ENCODE assay signal across 8 cellular contexts in the genomic region with DNA sequence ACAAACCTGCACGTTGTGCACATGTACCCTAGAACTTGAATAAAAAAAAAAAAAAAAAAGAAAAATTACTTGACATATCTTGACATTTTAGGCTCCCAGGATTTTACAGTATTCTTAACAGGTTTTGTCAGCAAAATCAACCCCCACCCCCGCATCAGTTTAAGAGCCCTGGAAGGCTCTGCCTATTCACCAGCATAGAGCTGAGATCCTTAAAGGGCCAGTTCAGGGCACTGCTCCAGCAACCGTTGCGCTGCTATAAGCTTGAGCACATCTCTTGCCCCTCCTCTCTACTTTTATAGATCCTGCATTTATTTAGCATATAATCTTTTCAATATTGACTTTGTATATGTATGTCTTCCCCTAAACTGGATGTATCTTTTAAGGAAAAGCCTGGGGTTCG. TPM values are rescaled to one million over a fixed set of nuclear protein-coding genes. Genes with fewer than 3 reads are reported as not detected.
DNase-seq lines count a peak whose midpoint lies in the region; ATAC-seq and TF ChIP-seq lines count a peak whose summit lies in the region.

No MANE protein-coding gene starts in this region.

- peak; percentile 51 for DNase-seq in COR-L47 (lab: John Stamatoyannopoulos, UW)
- no peak for DNase-seq in HCT116 (ENCODE audit: low read depth, low spot score)
- peak; percentile 53 for DNase-seq in NCI-H510A (lab: John Stamatoyannopoulos, UW)
- no peak for DNase-seq in activated T-helper 1 cell treated with anti-CD3 and anti-CD28 coated beads, Interleukin-12 subunit alpha, Interleukin-12 subunit beta, Interleukin-2, Interleukin-4 antibody, amounts not matched to agents 30 ng/mL and 10 ng/mL and 1 ng/mL, durations not matched to agents 14 hours and 24 hours and 36 hours (ENCODE audit: low spot score)
- peak in 1 of 2 donors; percentile 48 for DNase-seq in foreskin keratinocyte
- DNase-seq in neural crest cell (ENCODE audit: low read depth, low spot score) = no peak

- WGBS in urinary bladder = 7% methylated on average over 5 of the region's 5 CpGs

- no TSS peak for BruUV-seq in HCT116 (replicated peaks; lab: Mats Ljungman, UMichigan)

- peaks cover 40% of the 10 kb centered on the region for H3K79me2 ChIP-seq in HCT116 (ENCODE audit: insufficient read depth, low read length)

- CTCF ChIA-PET in HCT116 (lab: Charles Lee) = interaction anchor here (1.1 to 1.7 kb wide), 2 partner anchors 38 to 401 kb away, joined by 3 to 6 read pairs; no protein-coding TSS in a partner anchor

- H3K4me1 ChIP-seq in HCT116 (ENCODE audit: control insufficient read depth in 1 of 2, insufficient read depth in 2 of 2, low read length in 2 of 2) (peaks cover 5 to 23% of the 10 kb centered on the region in 2 experiments), foreskin keratinocyte (peaks cover 11% of the 10 kb centered on the region), urinary bladder (ENCODE audit: insufficient read depth) (no peaks in the 10 kb centered on the region)

- H3K27ac Mint-ChIP-seq in activated T-helper 1 cell treated with anti-CD3 and anti-CD28 coated beads, Interleukin-12 subunit alpha, Interleukin-12 subunit beta, Interleukin-2, Interleukin-4 antibody, amounts not matched to agents 30 ng/mL and 10 ng/mL and 1 ng/mL, durations not matched to agents 14 hours and 24 hours and 36 hours = peak overlapping the region; percentile 90
- peak overlapping the region; percentile 95 for H3K27ac Mint-ChIP-seq in neural crest cell (ENCODE audit: unreplicated experiment)

- peaks cover 19% of the 10 kb centered on the region for H4K20me1 ChIP-seq in HCT116 (ENCODE audit: insufficient read depth)

- H3K9me2 ChIP-seq in HCT116 (ENCODE audit: insufficient read depth) = no peaks in the 10 kb centered on the region

- POLR2A ChIA-PET in HCT116 (lab: Charles Lee) = interaction anchor here (0.7 to 1.7 kb wide), 5 partner anchors 10 to 399 kb away, joined by 3 to 9 read pairs (median 4); partner anchors contain the start of gene SIDT2

- TF ChIP-seq CTCF in HCT116 (IDR thresholded peaks at IDR 0.05 in 2 of 3, conservative IDR thresholded peaks at IDR 0.05 in 1 of 3; ENCODE audit: borderline replicate concordance in 1 of 3, insufficient read depth in 1 of 3, low read depth in 2 of 3, low read length in 2 of 3) = no peak
- TF ChIP-seq CTCF in foreskin keratinocyte (conservative IDR thresholded peaks at IDR 0.05) = no peak
- no peak for TF ChIP-seq CTCF in neural crest cell (conservative IDR thresholded peaks at IDR 0.05)

- intact Hi-C loops in HCT116 (cut with micrococcal nuclease) = no loop called here
- intact Hi-C loops in activated T-helper 1 cell treated with anti-CD3 and anti-CD28 coated beads, Interleukin-12 subunit alpha, Interleukin-12 subunit beta, Interleukin-2, Interleukin-4 antibody, amounts not matched to agents 30 ng/mL and 10 ng/mL and 1 ng/mL, durations not matched to agents 14 hours and 24 hours and 36 hours (cut with micrococcal nuclease) = loop anchor here (1.0 to 5.0 kb wide), 2 partner anchors 35 to 36 kb away; partner anchors contain the start of gene SIDT2

- H3K27me3 Mint-ChIP-seq in activated T-helper 1 cell treated with anti-CD3 and anti-CD28 coated beads, Interleukin-12 subunit alpha, Interleukin-12 subunit beta, Interleukin-2, Interleukin-4 antibody, amounts not matched to agents 30 ng/mL and 10 ng/mL and 1 ng/mL, durations not matched to agents 14 hours and 24 hours and 36 hours (ENCODE audit: insufficient read depth) = peaks cover 8% of the 10 kb centered on the region
- H3K27me3 Mint-ChIP-seq in neural crest cell (ENCODE audit: low read depth) = peaks cover 18% of the 10 kb centered on the region

- H3K27ac ChIP-seq in HCT116 (ENCODE audit: low read depth, low read length) (peak overlapping the region; percentile 62), foreskin keratinocyte (peak overlapping the region; percentile 58), urinary bladder (ENCODE audit: low read depth) (no peak overlapping the region)

- H3K4me1 Mint-ChIP-seq in activated T-helper 1 cell treated with anti-CD3 and anti-CD28 coated beads, Interleukin-12 subunit alpha, Interleukin-12 subunit beta, Interleukin-2, Interleukin-4 antibody, amounts not matched to agents 30 ng/mL and 10 ng/mL and 1 ng/mL, durations not matched to agents 14 hours and 24 hours and 36 hours (ENCODE audit: low read depth) = peaks cover 29% of the 10 kb centered on the region
- H3K4me1 Mint-ChIP-seq in neural crest cell = peaks cover 42% of the 10 kb centered on the region

- no peak for TF ChIP-seq RAD21 in HCT116 (IDR thresholded peaks at IDR 0.05; ENCODE audit: low read depth)

- peak overlapping the region; percentile 71 for H3K9ac ChIP-seq in HCT116 (ENCODE audit: low read length)

- peak overlapping the region; percentile 88 for H3K4me2 ChIP-seq in HCT116 (ENCODE audit: low read length)

- H2AFZ ChIP-seq in HCT116 (ENCODE audit: low read depth, low read length, poor library complexity, severe bottlenecking) = peak overlapping the region; percentile 4

- H3K36me3 ChIP-seq in HCT116 (ENCODE audit: control insufficient read depth in 1 of 2, insufficient read depth in 2 of 2, low read length in 2 of 2) (peaks cover 5 to 13% of the 10 kb centered on the region in 2 experiments), urinary bladder (ENCODE audit: insufficient read depth) (no peaks in the 10 kb centered on the region)

- no peaks in the 10 kb centered on the region for H3K9me3 ChIP-seq in HCT116 (ENCODE audit: control insufficient read depth in 1 of 2, insufficient read depth in 1 of 2, low read depth in 1 of 2, low read length in 2 of 2)

- ATAC-seq in HCT116 (peak; percentile 57), foreskin keratinocyte (peak; percentile 39), GM21529 (IDR thresholded peaks at IDR 0.05; ENCODE audit: unreplicated experiment) (no peak)

- H3K4me3 ChIP-seq in HCT116 (replicated peaks in 1 of 2; ENCODE audit: low read depth in 1 of 2, low read length in 2 of 2) (peak overlapping the region; percentile 71 to 93), urinary bladder (ENCODE audit: low read depth, low read length) (peak overlapping the region; percentile 78)

- H3K4me3 Mint-ChIP-seq in activated T-helper 1 cell treated with anti-CD3 and anti-CD28 coated beads, Interleukin-12 subunit alpha, Interleukin-12 subunit beta, Interleukin-2, Interleukin-4 antibody, amounts not matched to agents 30 ng/mL and 10 ng/mL and 1 ng/mL, durations not matched to agents 14 hours and 24 hours and 36 hours = peak overlapping the region; percentile 97
- peak overlapping the region; percentile 99 for H3K4me3 Mint-ChIP-seq in neural crest cell

- RAD21 ChIA-PET in HCT116 (lab: Charles Lee; ENCODE audit: low non-redundant PET in 1 of 2, low total read pairs in 2 of 2, uncharacterized antibody in 2 of 2, unreplicated experiment in 2 of 2) = interaction anchor here in 1 of 2 experiments (0.6 kb wide), 1 partner anchor 10 kb away, joined by 3 read pairs; no protein-coding TSS in a partner anchor

- H3K27me3 ChIP-seq in HCT116 (ENCODE audit: insufficient read depth, low read length) (no peaks in the 10 kb centered on the region), foreskin keratinocyte (no peaks in the 10 kb centered on the region)

- H3K9me3 Mint-ChIP-seq in activated T-helper 1 cell treated with anti-CD3 and anti-CD28 coated beads, Interleukin-12 subunit alpha, Interleukin-12 subunit beta, Interleukin-2, Interleukin-4 antibody, amounts not matched to agents 30 ng/mL and 10 ng/mL and 1 ng/mL, durations not matched to agents 14 hours and 24 hours and 36 hours = no peaks in the 10 kb centered on the region
- H3K9me3 Mint-ChIP-seq in neural crest cell = no peaks in the 10 kb centered on the region

- no peak for TF ChIP-seq POLR2A in HCT116 (IDR thresholded peaks at IDR 0.05; ENCODE audit: borderline replicate concordance, extremely low read depth, insufficient read depth, insufficient read length)

- peaks cover 20% of the 10 kb centered on the region for H3K36me3 Mint-ChIP-seq in activated T-helper 1 cell treated with anti-CD3 and anti-CD28 coated beads, Interleukin-12 subunit alpha, Interleukin-12 subunit beta, Interleukin-2, Interleukin-4 antibody, amounts not matched to agents 30 ng/mL and 10 ng/mL and 1 ng/mL, durations not matched to agents 14 hours and 24 hours and 36 hours (ENCODE audit: low read depth)
- H3K36me3 Mint-ChIP-seq in neural crest cell (ENCODE audit: low read depth) = peaks cover 2% of the 10 kb centered on the region

RNA-seq across cellular contexts. Expression of gene PAFAH1B2, which starts 0.7 kb away (rescaled TPM):
- total RNA-seq in HCT116 (2021; ENCODE audit: unreplicated experiment) (154 TPM), foreskin keratinocyte (107 and 113 TPM in 2 replicates), neural crest cell (132 and 134 TPM in 2 replicates), urinary bladder (115 TPM)
- polyA plus RNA-seq in HCT116 (2012) = 40.3 and 47.9 TPM in 2 replicates
- total RNA-seq in activated T-helper 1 cell treated with anti-CD3 and anti-CD28 coated beads, Interleukin-12 subunit alpha, Interleukin-12 subunit beta, Interleukin-2, Interleukin-4 antibody, amounts not matched to agents 30 ng/mL and 10 ng/mL and 1 ng/mL, durations not matched to agents 14 hours and 24 hours and 36 hours = 71.8 and 83.6 TPM in 2 replicates
- polyA plus RNA-seq in foreskin keratinocyte (41.2 and 42.8 TPM in 2 replicates), urinary bladder (23.9 TPM)

RNA-seq across cellular contexts. Expression of gene SIDT2, which starts 35.2 kb away (rescaled TPM):
- total RNA-seq in HCT116 (2021; ENCODE audit: unreplicated experiment) = 37.0 TPM
- polyA plus RNA-seq in HCT116 (2012) = 22.3 and 26.2 TPM in 2 replicates
- total RNA-seq in activated T-helper 1 cell treated with anti-CD3 and anti-CD28 coated beads, Interleukin-12 subunit alpha, Interleukin-12 subunit beta, Interleukin-2, Interleukin-4 antibody, amounts not matched to agents 30 ng/mL and 10 ng/mL and 1 ng/mL, durations not matched to agents 14 hours and 24 hours and 36 hours = 24.3 and 32.2 TPM in 2 replicates
- 8.3 and 10.5 TPM in 2 replicates for total RNA-seq in foreskin keratinocyte
- polyA plus RNA-seq in foreskin keratinocyte = 8.1 and 8.3 TPM in 2 replicates
- 33.5 and 37.6 TPM in 2 replicates for total RNA-seq in neural crest cell
- 19.6 TPM for total RNA-seq in urinary bladder
- polyA plus RNA-seq in urinary bladder = 31.6 TPM

RNA-seq across cellular contexts. Expression of gene SIK3, which starts 45.2 kb away (rescaled TPM):
- 21.0 TPM for total RNA-seq in HCT116 (2021; ENCODE audit: unreplicated experiment)
- polyA plus RNA-seq in HCT116 (2012) = 14.4 and 14.7 TPM in 2 replicates
- 49.9 and 54.2 TPM in 2 replicates for total RNA-seq in activated T-helper 1 cell treated with anti-CD3 and anti-CD28 coated beads, Interleukin-12 subunit alpha, Interleukin-12 subunit beta, Interleukin-2, Interleukin-4 antibody, amounts not matched to agents 30 ng/mL and 10 ng/mL and 1 ng/mL, durations not matched to agents 14 hours and 24 hours and 36 hours
- total RNA-seq in foreskin keratinocyte = 16.4 and 17.2 TPM in 2 replicates
- polyA plus RNA-seq in foreskin keratinocyte = 5.9 and 6.8 TPM in 2 replicates
- 39.7 and 40.1 TPM in 2 replicates for total RNA-seq in neural crest cell
- 24.0 TPM for total RNA-seq in urinary bladder
- polyA plus RNA-seq in urinary bladder = 17.2 TPM

RNA-seq across cellular contexts. Expression of gene TAGLN, which starts 55.8 kb away (rescaled TPM):
- total RNA-seq in HCT116 (2021; ENCODE audit: unreplicated experiment) (10.0 TPM), foreskin keratinocyte (12.3 and 12.7 TPM in 2 replicates), neural crest cell (6.4 and 7.7 TPM in 2 replicates), urinary bladder (2,727 TPM)
- polyA plus RNA-seq in HCT116 (2012) = 15.2 and 16.1 TPM in 2 replicates
- 2.9 and 4.6 TPM in 2 replicates for total RNA-seq in activated T-helper 1 cell treated with anti-CD3 and anti-CD28 coated beads, Interleukin-12 subunit alpha, Interleukin-12 subunit beta, Interleukin-2, Interleukin-4 antibody, amounts not matched to agents 30 ng/mL and 10 ng/mL and 1 ng/mL, durations not matched to agents 14 hours and 24 hours and 36 hours
- polyA plus RNA-seq in foreskin keratinocyte (16.2 and 19.0 TPM in 2 replicates), urinary bladder (17,163 TPM)

Comparison
In these comparisons a context has a peak if more than half of its experiments do, and no peak if none do; other contexts are left out.
1. DNase-seq: peak in COR-L47 (single experiment) and NCI-H510A (single experiment); none in HCT116 (single experiment), activated T-helper 1 cell treated with anti-CD3 and anti-CD28 coated beads, Interleukin-12 subunit alpha, Interleukin-12 subunit beta, Interleukin-2, Interleukin-4 antibody, amounts not matched to agents 30 ng/mL and 10 ng/mL and 1 ng/mL, durations not matched to agents 14 hours and 24 hours and 36 hours (single experiment) and neural crest cell (single experiment).